Comparison of ENCODE assay signal across 1 cellular context in genomic region chr10:125160856-125161569, GRCh38.
A peak's percentile ranks its signal among the peaks of the same experiment; 100 is the strongest.
TF ChIP-seq lines count a peak whose summit lies in the region.

No MANE protein-coding gene starts in this region.

TF ChIP-seq in WTC11, 78 proteins besides CTCF, POLR2A, EP300 and RAD21 (continued from another document):
- TF ChIP-seq FOXJ3 (CRISPR knock-in tag; IDR thresholded peaks at IDR 0.05; ENCODE audit: borderline replicate concordance) (no peak), PREB (CRISPR knock-in tag; IDR thresholded peaks at IDR 0.05; ENCODE audit: borderline replicate concordance) (no peak), SP1 (CRISPR knock-in tag; conservative IDR thresholded peaks at IDR 0.05) (no peak; the same call in 1 of the 2 replicates), ELF4 (CRISPR knock-in tag; IDR thresholded peaks at IDR 0.05; ENCODE audit: low read depth) (no peak), OVOL2 (CRISPR knock-in tag; IDR thresholded peaks at IDR 0.05; ENCODE audit: borderline replicate concordance) (no peak), FOXP1 (CRISPR knock-in tag; IDR thresholded peaks at IDR 0.05; ENCODE audit: borderline replicate concordance) (no peak; the same call in 1 of the 2 replicates), ZNF219 (CRISPR knock-in tag; IDR thresholded peaks at IDR 0.05; ENCODE audit: borderline replicate concordance) (no peak), RELA (CRISPR knock-in tag; IDR thresholded peaks at IDR 0.05; ENCODE audit: borderline replicate concordance) (peak; percentile 49; the same call in 1 of the 2 replicates), ZNF232 (CRISPR knock-in tag; IDR thresholded peaks at IDR 0.05) (no peak), E2F5 (CRISPR knock-in tag; IDR thresholded peaks at IDR 0.05) (0 out of 2 replicates have a peak, but pooled peaks have one; percentile 30), AR (CRISPR knock-in tag; IDR thresholded peaks at IDR 0.05) (no peak), IRF1 (CRISPR knock-in tag; IDR thresholded peaks at IDR 0.05) (no peak), ZNF512 (CRISPR knock-in tag; IDR thresholded peaks at IDR 0.05; ENCODE audit: borderline replicate concordance) (no peak), ETV6 (CRISPR knock-in tag; IDR thresholded peaks at IDR 0.05) (no peak), ARID4B (CRISPR knock-in tag; IDR thresholded peaks at IDR 0.05; ENCODE audit: borderline replicate concordance) (no peak), CDX4 (CRISPR knock-in tag; IDR thresholded peaks at IDR 0.05; ENCODE audit: borderline replicate concordance) (no peak), EMX1 (CRISPR knock-in tag; IDR thresholded peaks at IDR 0.05) (no peak), ZBTB43 (CRISPR knock-in tag; IDR thresholded peaks at IDR 0.05) (no peak), PRRX2 (CRISPR knock-in tag; IDR thresholded peaks at IDR 0.05) (no peak), NFATC4 (CRISPR knock-in tag; IDR thresholded peaks at IDR 0.05) (no peak), ZNF416 (CRISPR knock-in tag; IDR thresholded peaks at IDR 0.05) (no peak; the same call in 1 of the 2 replicates)
TF ChIP-seq in WTC11: peak in this region for 9.
